Comparison of ENCODE assay signal across 8 cellular contexts in genomic region chr6:75602897-75603395, GRCh38. TPM values are rescaled to one million over a fixed set of nuclear protein-coding genes. Genes with fewer than 3 reads are reported as not detected.
A peak's percentile ranks its signal among the peaks of the same experiment; 100 is the strongest.
DNase-seq lines count a peak whose midpoint lies in the region; ATAC-seq and TF ChIP-seq lines count a peak whose summit lies in the region.

No MANE protein-coding gene starts in this region.

- no peaks in the 10 kb centered on the region for H3K9me3 ChIP-seq in ES-I3 (ENCODE audit: control insufficient read depth, insufficient read depth, low read length)

- no peaks in the 10 kb centered on the region for H3K36me3 ChIP-seq in ES-I3 (ENCODE audit: insufficient read depth, low read length)

- H3K4me1 ChIP-seq in ES-I3 (ENCODE audit: insufficient read depth, low read length) = peaks cover 5% of the 10 kb centered on the region; the same call in 1 of the 2 replicates

- peak; percentile 42 for DNase-seq in HT-29 (ENCODE audit: low spot score)
- peak in 1 of 2 donors; percentile 29 for DNase-seq in cardiac fibroblast (ENCODE audit: low read depth in 2 of 2)
- no peak for DNase-seq in mesothelial cell of epicardium (ENCODE audit: low spot score in 2 of 2, unreplicated experiment in 2 of 2)
- no peak for DNase-seq in NCI-H146 (lab: John Stamatoyannopoulos, UW)
- no peak for DNase-seq in DMS114 treated with DMSO at 0.1 percent for 48 hours (lab: John Stamatoyannopoulos, UW; ENCODE audit: unreplicated experiment)
- no peak for DNase-seq in hippocampal formation (lab: John Stamatoyannopoulos, UW)

- H3K27ac Mint-ChIP-seq in mesothelial cell of epicardium = peak overlapping the region; percentile 100

- H3K4me1 Mint-ChIP-seq in mesothelial cell of epicardium = peaks cover 42% of the 10 kb centered on the region

- TF ChIP-seq CTCF in cardiac fibroblast (IDR thresholded peaks at IDR 0.05; ENCODE audit: low read depth, low read length) (no peak), mesothelial cell of epicardium (IDR thresholded peaks at IDR 0.05; ENCODE audit: unreplicated experiment) (no peak)

- peak overlapping the region; percentile 97 for H3K4me3 Mint-ChIP-seq in mesothelial cell of epicardium

- peak overlapping the region; percentile 94 for H3K9ac ChIP-seq in ES-I3 (ENCODE audit: low read depth, low read length)

- peaks cover 12% of the 10 kb centered on the region for H3K36me3 Mint-ChIP-seq in mesothelial cell of epicardium

- ATAC-seq in GM21381 (IDR thresholded peaks at IDR 0.05; ENCODE audit: unreplicated experiment) = peak; percentile 18

- peak overlapping the region; percentile 77 to 87 for H3K4me3 ChIP-seq in cardiac fibroblast (replicated peaks in 1 of 2; ENCODE audit: low read depth in 2 of 2, low read length in 2 of 2)

- peaks cover 5% of the 10 kb centered on the region for H3K9me3 Mint-ChIP-seq in mesothelial cell of epicardium

- no peaks in the 10 kb centered on the region for H3K27me3 Mint-ChIP-seq in mesothelial cell of epicardium (ENCODE audit: low read depth)

RNA-seq across cellular contexts. Expression of gene SENP6, which starts 1.3 kb away (rescaled TPM):
- total RNA-seq in HT-29 (2014; rRNA removed; shearing (Covaris generic)) = 33.5 and 39.9 TPM in 2 replicates
- total RNA-seq in mesothelial cell of epicardium = 150 to 159 TPM (median 157 TPM) in 3 replicates
